ENCODE assay signal across 19 cellular contexts in genomic region chr1:109995536-109995935, GRCh38. TPM values are rescaled to one million over a fixed set of nuclear protein-coding genes. Genes with fewer than 3 reads are reported as not detected.
DNase-seq lines count a peak whose midpoint lies in the region; ATAC-seq, FAIRE-seq and TF ChIP-seq lines count a peak whose summit lies in the region.
"Had no signal": no experiment of that assay in that cellular context is flagged by ENCODE, and none has a peak within 500 bp of the region (broad histone marks: within the 10 kb centered on the region; RNA-seq: fewer than 3 reads in every experiment).

No MANE protein-coding gene starts in this region.

- CTCF ChIA-PET in HepG2 (lab: Yijun Ruan, JAX; ENCODE audit: low intra/inter-chr PET ratio, low total read pairs): no interaction called here

- peaks cover 8% of the 10 kb centered on the region for H4K20me1 ChIP-seq in HepG2 (ENCODE audit: insufficient read depth, low read length)

- in situ Hi-C loops in G401 (cut with HindIII; ENCODE audit: low sequenced_read_pairs): no loop called here
- in situ Hi-C loops in HepG2 (cut with HindIII; ENCODE audit: extremely low pct_ligation_motif_present, low pct_unique_long_range_greater_than_20kb): no loop called here

- no peaks in the 10 kb centered on the region for H3K27me3 ChIP-seq in layer of hippocampus (ENCODE audit: control insufficient read depth, insufficient read depth, low read length)
- no peaks in the 10 kb centered on the region for H3K27me3 ChIP-seq in psoas muscle (ENCODE audit: insufficient read depth in 3 of 3, low read length in 2 of 3)
- no peaks in the 10 kb centered on the region for H3K27me3 ChIP-seq in HepG2 (ENCODE audit: control insufficient read depth in 1 of 2, insufficient read depth in 2 of 2, low read length in 2 of 2)
- H3K27me3 ChIP-seq: brain microvascular endothelial cell, right lobe of liver, suprapubic skin had no signal

- no peak for TF ChIP-seq POLR2A in HepG2 (IDR thresholded peaks at IDR 0.05; ENCODE audit: insufficient read depth in 1 of 2, low read depth in 2 of 2, low read length in 2 of 2)

- no TSS peak for BruUV-seq in HepG2 (replicated peaks; lab: Mats Ljungman, UMichigan)

- DNase-seq in G401 (ENCODE audit: low spot score) (peak; percentile 75), psoas muscle (no peak), KG1 (lab: John Stamatoyannopoulos, UW) (no peak), HepG2 (ENCODE audit: low spot score) (no peak)
- no peak for DNase-seq in activated CD8-positive, alpha-beta memory T cell treated with anti-CD3 and anti-CD28 coated beads, Interleukin-2, amount 50 U/mL, for 4 hours
- DNase-seq: activated naive CD8-positive, alpha-beta T cell treated with anti-CD3 and anti-CD28 coated beads, Interleukin-2, amount 10 ng/mL, durations not matched to agents 7 days and 5 days; brain microvascular endothelial cell; dermis blood vessel endothelial cell; foreskin melanocyte; NCI-H1105; NCI-H510A treated with DMSO at 0.1 percent for 48 hours; right lobe of liver had no signal

- no peak overlapping the region for H2AFZ ChIP-seq in HepG2 (ENCODE audit: low read length)

- peaks cover 46% of the 10 kb centered on the region for H3K79me2 ChIP-seq in HepG2 (ENCODE audit: insufficient read depth, low read length)

- H3K36me3 Mint-ChIP-seq in brain: peaks cover 25% of the 10 kb centered on the region

- TF ChIP-seq EP300 in HepG2 (IDR thresholded peaks at IDR 0.05; ENCODE audit: low read depth in 2 of 2, low read length in 2 of 2): no peak
- TF ChIP-seq EP300 in HepG2 (CRISPR knock-in tag; IDR thresholded peaks at IDR 0.05; ENCODE audit: borderline replicate concordance): no peak

- WGBS in psoas muscle, 3 donors: 84 to 98% (median 90%) methylated on average over 2 of the region's 2 CpGs
- 100% methylated on average over 2 of the region's 2 CpGs for WGBS in HepG2 (ENCODE audit: low lambda C conversion rate)

- FAIRE-seq in HepG2 (lab: Jason Lieb, UNC): no peak
- FAIRE-seq: G401.6 had no signal

- H3K9me3 ChIP-seq in psoas muscle: no peaks in the 10 kb centered on the region
- H3K9me3 ChIP-seq in HepG2 (ENCODE audit: low read length): no peaks in the 10 kb centered on the region
- H3K9me3 ChIP-seq: right lobe of liver, suprapubic skin had no signal

- H3K27ac Mint-ChIP-seq in brain: peak overlapping the region; percentile 4 to 93 (median 86)
- H3K27ac Mint-ChIP-seq: activated naive CD8-positive, alpha-beta T cell treated with anti-CD3 and anti-CD28 coated beads, Interleukin-2, amount 10 ng/mL, durations not matched to agents 7 days and 5 days had no signal

- no peak for ATAC-seq in psoas muscle
- no peak for ATAC-seq in GM18520 (IDR thresholded peaks at IDR 0.05; ENCODE audit: unreplicated experiment)
- ATAC-seq in HepG2: no peak

- intact Hi-C loops in psoas muscle (cut with DNase I) (no loop called here), HepG2 (cut with micrococcal nuclease; ENCODE audit: unreplicated experiment) (no loop called here)

- peaks cover 73% of the 10 kb centered on the region for H3K4me1 Mint-ChIP-seq in brain

- H3K9me3 Mint-ChIP-seq in brain: no peaks in the 10 kb centered on the region
- H3K9me3 Mint-ChIP-seq: activated naive CD8-positive, alpha-beta T cell treated with anti-CD3 and anti-CD28 coated beads, Interleukin-2, amount 10 ng/mL, durations not matched to agents 7 days and 5 days had no signal

- H3K27ac ChIP-seq in layer of hippocampus (ENCODE audit: low read depth, low read length) (peak overlapping the region; percentile 64), psoas muscle (peak overlapping the region; percentile 68), HepG2 (ENCODE audit: extremely low read length, insufficient read depth, low read length) (no peak overlapping the region)
- H3K27ac ChIP-seq: brain microvascular endothelial cell, C4-2B, epithelial cell of prostate, right lobe of liver had no signal

- H3K4me1 ChIP-seq in psoas muscle (peaks cover 94% of the 10 kb centered on the region), HepG2 (ENCODE audit: insufficient read depth, low read length) (peaks cover 18% of the 10 kb centered on the region)

- TF ChIP-seq CTCF in brain (conservative IDR thresholded peaks at IDR 0.05) (no peak), psoas muscle (IDR thresholded peaks at IDR 0.05) (no peak), HepG2 (CRISPR knock-in tag; IDR thresholded peaks at IDR 0.05) (no peak)

- H3K4me3 ChIP-seq in psoas muscle (no peak overlapping the region), HepG2 (replicated peaks in 1 of 3; ENCODE audit: insufficient read depth in 1 of 3, low read depth in 2 of 3, low read length in 3 of 3) (no peak overlapping the region)
- H3K4me3 ChIP-seq: right lobe of liver, suprapubic skin had no signal

- H3K4me2 ChIP-seq in HepG2 (ENCODE audit: low read depth, low read length): no peak overlapping the region

- no peak for TF ChIP-seq RAD21 in HepG2 (CRISPR knock-in tag; IDR thresholded peaks at IDR 0.05)

- no peaks in the 10 kb centered on the region for H3K27me3 Mint-ChIP-seq in brain
- H3K27me3 Mint-ChIP-seq: activated naive CD8-positive, alpha-beta T cell treated with anti-CD3 and anti-CD28 coated beads, Interleukin-2, amount 10 ng/mL, durations not matched to agents 7 days and 5 days had no signal

- peak overlapping the region in 2 of 5 experiments; percentile 10 to 28 for H3K4me3 Mint-ChIP-seq in brain
- H3K4me3 Mint-ChIP-seq: activated naive CD8-positive, alpha-beta T cell treated with anti-CD3 and anti-CD28 coated beads, Interleukin-2, amount 10 ng/mL, durations not matched to agents 7 days and 5 days had no signal

- POLR2A ChIA-PET in HepG2 (lab: Yijun Ruan, JAX): no interaction called here

- peaks cover 0 to 4% of the 10 kb centered on the region in 2 donors for H3K36me3 ChIP-seq in psoas muscle (ENCODE audit: insufficient read depth in 1 of 2, low read depth in 1 of 2)
- peaks cover 6 to 12% of the 10 kb centered on the region in 2 experiments; a peak in 4 of 5 replicates for H3K36me3 ChIP-seq in HepG2 (replicated peaks in 1 of 2; ENCODE audit: control insufficient read depth in 1 of 2, insufficient read depth in 2 of 2, low read length in 2 of 2)
- H3K36me3 ChIP-seq: right lobe of liver, suprapubic skin had no signal

- no peak overlapping the region for H3K9ac ChIP-seq in HepG2 (ENCODE audit: insufficient read depth, low read depth, low read length)

RNA-seq across cellular contexts. Expression of gene AHCYL1, which starts 11.0 kb away (rescaled TPM):
- total RNA-seq in G401 (2014; rRNA removed; shearing (Covaris generic)): 20.5 and 24.2 TPM in 2 replicates
- polyA plus RNA-seq in brain (ENCODE audit: insufficient read depth, low read depth, low replicate concordance) (164 TPM), psoas muscle (10 to 100 TPM; 42.5 to 47.2 (median 46.2) TPM), HepG2 (2011; rRNA removed) (69.4 and 76.3 TPM in 2 replicates)
- total RNA-seq in psoas muscle (100 to 1,000 TPM in 1 of 4 donors, 10 to 100 TPM in 3; 60.2 to 128 (median 88.9) TPM), HepG2 (2016; rRNA removed; fragmentation: Illumina TruSeq; extraction: Trizol) (40.9 and 63.2 TPM in 2 replicates)
- 3.7 and 5.4 TPM in 2 replicates for total RNA-seq in HepG2 (2016; cell fraction: cytosol; rRNA removed; fragmentation: Illumina TruSeq; extraction: Trizol; ENCODE audit: low read depth)
- 40.0 and 59.5 TPM in 2 replicates for total RNA-seq in HepG2 (2016; cell fraction: insoluble cytoplasmic fraction; rRNA removed; fragmentation: Illumina TruSeq; extraction: Trizol)
- 22.3 and 23.2 TPM in 2 replicates for total RNA-seq in HepG2 (2016; cell fraction: membrane; rRNA removed; fragmentation: Illumina TruSeq; extraction: Trizol)
- total RNA-seq in HepG2 (2016; cell fraction: nucleus; rRNA removed; fragmentation: Illumina TruSeq; extraction: Trizol): 37.9 and 43.8 TPM in 2 replicates
- 38.4 and 54.0 TPM in 2 replicates for polyA plus RNA-seq in HepG2 (2011; cell fraction: cytosol; rRNA removed)
- 64.7 and 65.0 TPM in 2 replicates for polyA plus RNA-seq in HepG2 (2011; cell fraction: nucleus; rRNA removed)
- polyA plus RNA-seq in HepG2 (2012): 76.2 and 86.9 TPM in 2 replicates
- polyA plus RNA-seq in HepG2 (2016; cell fraction: cytosol; fragmentation: Illumina TruSeq; extraction: Trizol; ENCODE audit: low read depth): 3.1 TPM in 2 replicates
- 70.3 and 75.5 TPM in 2 replicates for polyA plus RNA-seq in HepG2 (2016; cell fraction: insoluble cytoplasmic fraction; fragmentation: Illumina TruSeq; extraction: Trizol; ENCODE audit: low read depth)
- 12.5 and 13.4 TPM in 2 replicates for polyA plus RNA-seq in HepG2 (2016; cell fraction: membrane; fragmentation: Illumina TruSeq; extraction: Trizol; ENCODE audit: low read depth)
- 70.7 and 72.2 TPM in 2 replicates for polyA plus RNA-seq in HepG2 (2016; cell fraction: nucleus; fragmentation: Illumina TruSeq; extraction: Trizol; ENCODE audit: insufficient read depth, low read depth)
- polyA minus RNA-seq in HepG2 (2011; rRNA and poly(A)+ RNA removed; ENCODE audit: low replicate concordance): 45.5 and 101 TPM in 2 replicates
- polyA minus RNA-seq in HepG2 (2011; cell fraction: cytosol; rRNA and poly(A)+ RNA removed): 37.5 and 49.8 TPM in 2 replicates
- polyA minus RNA-seq in HepG2 (2011; cell fraction: nucleus; rRNA and poly(A)+ RNA removed): 38.5 and 46.5 TPM in 2 replicates

RNA-seq across cellular contexts. Expression of gene STRIP1, which starts 38.9 kb away (rescaled TPM):
- 28.1 and 28.3 TPM in 2 replicates for total RNA-seq in G401 (2014; rRNA removed; shearing (Covaris generic))
- polyA plus RNA-seq in brain (ENCODE audit: insufficient read depth, low read depth, low replicate concordance): 27.8 TPM
- 10 to 100 TPM; 16.1 to 23.1 (median 17.0) TPM for total RNA-seq in psoas muscle
- polyA plus RNA-seq in psoas muscle: 10 to 100 TPM; 12.1 to 17.4 (median 13.5) TPM
- 16.3 and 27.9 TPM in 2 replicates for total RNA-seq in HepG2 (2016; rRNA removed; fragmentation: Illumina TruSeq; extraction: Trizol)
- 6.2 and 7.1 TPM in 2 replicates for total RNA-seq in HepG2 (2016; cell fraction: cytosol; rRNA removed; fragmentation: Illumina TruSeq; extraction: Trizol; ENCODE audit: low read depth)
- total RNA-seq in HepG2 (2016; cell fraction: insoluble cytoplasmic fraction; rRNA removed; fragmentation: Illumina TruSeq; extraction: Trizol): 14.0 and 27.8 TPM in 2 replicates
- 10.0 and 13.7 TPM in 2 replicates for total RNA-seq in HepG2 (2016; cell fraction: membrane; rRNA removed; fragmentation: Illumina TruSeq; extraction: Trizol)
- total RNA-seq in HepG2 (2016; cell fraction: nucleus; rRNA removed; fragmentation: Illumina TruSeq; extraction: Trizol): 37.6 and 44.2 TPM in 2 replicates
- 20.9 and 26.3 TPM in 2 replicates for polyA plus RNA-seq in HepG2 (2011; rRNA removed)
- polyA plus RNA-seq in HepG2 (2011; cell fraction: cytosol; rRNA removed): 15.1 and 16.2 TPM in 2 replicates
- 91.2 and 91.4 TPM in 2 replicates for polyA plus RNA-seq in HepG2 (2011; cell fraction: nucleus; rRNA removed)
- 16.7 and 21.2 TPM in 2 replicates for polyA plus RNA-seq in HepG2 (2012)
- 1.0 and 1.3 TPM in 2 replicates for polyA plus RNA-seq in HepG2 (2016; cell fraction: cytosol; fragmentation: Illumina TruSeq; extraction: Trizol; ENCODE audit: low read depth)
- polyA plus RNA-seq in HepG2 (2016; cell fraction: insoluble cytoplasmic fraction; fragmentation: Illumina TruSeq; extraction: Trizol; ENCODE audit: low read depth): 10.0 and 11.4 TPM in 2 replicates
- polyA plus RNA-seq in HepG2 (2016; cell fraction: membrane; fragmentation: Illumina TruSeq; extraction: Trizol; ENCODE audit: low read depth): 2.5 and 2.7 TPM in 2 replicates
- 50.1 TPM in 2 replicates for polyA plus RNA-seq in HepG2 (2016; cell fraction: nucleus; fragmentation: Illumina TruSeq; extraction: Trizol; ENCODE audit: insufficient read depth, low read depth)
- 42.0 and 70.7 TPM in 2 replicates for polyA minus RNA-seq in HepG2 (2011; rRNA and poly(A)+ RNA removed; ENCODE audit: low replicate concordance)
- polyA minus RNA-seq in HepG2 (2011; cell fraction: cytosol; rRNA and poly(A)+ RNA removed): 12.7 and 13.3 TPM in 2 replicates
- 70.0 and 73.5 TPM in 2 replicates for polyA minus RNA-seq in HepG2 (2011; cell fraction: nucleus; rRNA and poly(A)+ RNA removed)
